In genomic region chr3:141682921-141683320, GRCh38 we compare ENCODE assay signal across 20 cellular contexts. TPM values are rescaled to one million over a fixed set of nuclear protein-coding genes. Genes with fewer than 3 reads are reported as not detected.
DNase-seq lines count a peak whose midpoint lies in the region; ATAC-seq and TF ChIP-seq lines count a peak whose summit lies in the region.
"Had no signal": no experiment of that assay in that cellular context is flagged by ENCODE, and none has a peak within 500 bp of the region (broad histone marks: within the 10 kb centered on the region; RNA-seq: fewer than 3 reads in every experiment).

No MANE protein-coding gene starts in this region.

- H3K23ac ChIP-seq in mesenchymal stem cell (ENCODE audit: low read length in 2 of 2) (no peak overlapping the region), neuronal stem cell (ENCODE audit: low read depth, low read length, poor library complexity) (no peak overlapping the region)

- H3K4ac ChIP-seq in mesenchymal stem cell (ENCODE audit: low read depth in 1 of 2, low read length in 2 of 2) (no peak overlapping the region), neuronal stem cell (ENCODE audit: low read length) (no peak overlapping the region)

- no peak overlapping the region for H4K91ac ChIP-seq in mesenchymal stem cell (ENCODE audit: low read length)
- H4K91ac ChIP-seq in neuronal stem cell (ENCODE audit: low read depth, low read length, poor library complexity): no peak overlapping the region

- H4K8ac ChIP-seq in mesenchymal stem cell (ENCODE audit: low read length) (no peak overlapping the region), neuronal stem cell (ENCODE audit: low read depth, low read length) (no peak overlapping the region)

- no peaks in the 10 kb centered on the region for H3K9me3 ChIP-seq in mesenchymal stem cell (ENCODE audit: control insufficient read depth, low read length)
- peaks cover 0 to 2% of the 10 kb centered on the region in 2 donors for H3K9me3 ChIP-seq in neuronal stem cell (replicated peaks in 1 of 2; ENCODE audit: control insufficient read depth in 2 of 2, insufficient read depth in 1 of 2, low read depth in 1 of 2, low read length in 2 of 2)
- H3K9me3 ChIP-seq: A549, Caco-2 had no signal

- H2BK120ac ChIP-seq in mesenchymal stem cell (ENCODE audit: low read depth, low read length) (no peak overlapping the region), neuronal stem cell (ENCODE audit: low read depth, low read length) (no peak overlapping the region)

- H3K14ac ChIP-seq in mesenchymal stem cell (ENCODE audit: low read length in 2 of 2) (no peak overlapping the region), neuronal stem cell (ENCODE audit: low read length) (no peak overlapping the region)

- H3K79me1 ChIP-seq in mesenchymal stem cell (replicated peaks; ENCODE audit: low read length, poor library complexity, severe bottlenecking) (no peaks in the 10 kb centered on the region), neuronal stem cell (ENCODE audit: low read depth, low read length) (no peaks in the 10 kb centered on the region)

- no peak overlapping the region for H3K18ac ChIP-seq in mesenchymal stem cell (ENCODE audit: low read depth in 1 of 2, low read length in 2 of 2)
- H3K18ac ChIP-seq in neuronal stem cell (ENCODE audit: low read length): no peak overlapping the region

- no peaks in the 10 kb centered on the region for H3K9me3 Mint-ChIP-seq in activated naive CD8-positive, alpha-beta T cell treated with anti-CD3 and anti-CD28 coated beads for 36 hours
- H3K9me3 Mint-ChIP-seq in activated naive CD8-positive, alpha-beta T cell treated with anti-CD3 and anti-CD28 coated beads, Interleukin-2, amount 50 U/mL, for 24 hours: no peaks in the 10 kb centered on the region
- H3K9me3 Mint-ChIP-seq in stimulated activated memory B cell treated with anti-CD40 and anti-IgM and Interleukin-4, amounts not matched to agents 10 μg/mL and 1 μg/mL and 100 μg/mL, for 72 hours: peaks cover 6% of the 10 kb centered on the region
- peaks cover 2% of the 10 kb centered on the region for H3K9me3 Mint-ChIP-seq in chondrocyte (ENCODE audit: low read depth)
- H3K9me3 Mint-ChIP-seq: CD4-positive, alpha-beta T cell; CD8-positive, alpha-beta T cell had no signal

- H2AFZ ChIP-seq in mesenchymal stem cell (ENCODE audit: low read depth, low read length) (no peak overlapping the region), neuronal stem cell (ENCODE audit: low read length) (no peak overlapping the region)

- H3K9ac ChIP-seq in mesenchymal stem cell (ENCODE audit: low read length) (no peak overlapping the region), neuronal stem cell (ENCODE audit: low read depth, low read length, poor library complexity) (no peak overlapping the region)
- H3K9ac ChIP-seq: BLaER1 treated with 17β-estradiol and CSF1 and Interleukin-3, amounts not matched to agents 10 nM and 100 nM had no signal

- no peak for TF ChIP-seq CTCF in chondrocyte (IDR thresholded peaks at IDR 0.05)

- H3K27ac Mint-ChIP-seq in activated naive CD8-positive, alpha-beta T cell treated with anti-CD3 and anti-CD28 coated beads for 36 hours: peak overlapping the region; percentile 27
- H3K27ac Mint-ChIP-seq in activated naive CD8-positive, alpha-beta T cell treated with anti-CD3 and anti-CD28 coated beads, Interleukin-2, amount 50 U/mL, for 24 hours: no peak overlapping the region
- no peak overlapping the region for H3K27ac Mint-ChIP-seq in stimulated activated memory B cell treated with anti-CD40 and anti-IgM and Interleukin-4, amounts not matched to agents 10 μg/mL and 1 μg/mL and 100 μg/mL, for 72 hours
- H3K27ac Mint-ChIP-seq in chondrocyte (ENCODE audit: unreplicated experiment): no peak overlapping the region
- H3K27ac Mint-ChIP-seq: B cell; CD4-positive, alpha-beta T cell; CD8-positive, alpha-beta T cell had no signal

- H2BK5ac ChIP-seq in mesenchymal stem cell (ENCODE audit: low read depth, low read length, poor library complexity, severe bottlenecking) (no peak overlapping the region), neuronal stem cell (ENCODE audit: low read length) (no peak overlapping the region)

- no peak for DNase-seq in activated naive CD8-positive, alpha-beta T cell treated with anti-CD3 and anti-CD28 coated beads for 36 hours
- DNase-seq in activated naive CD8-positive, alpha-beta T cell treated with anti-CD3 and anti-CD28 coated beads, Interleukin-2, amount 50 U/mL, for 24 hours: no peak
- DNase-seq in mesenchymal stem cell (no peak), neuronal stem cell (ENCODE audit: low spot score) (no peak), GM19238 (ENCODE audit: insufficient read length, low spot score) (no peak), chondrocyte (ENCODE audit: low spot score) (no peak)
- DNase-seq in activated CD8-positive, alpha-beta memory T cell treated with anti-CD3 and anti-CD28 coated beads for 24 hours: no peak
- DNase-seq: AML-193; Caco-2; Calu3; CD4-positive, alpha-beta T cell; CD8-positive, alpha-beta T cell; DMS79 treated with DMSO at 0.1 percent for 48 hours; GF-D8 had no signal

- 83% methylated on average over 4 of the region's 9 CpGs for WGBS in mesenchymal stem cell
- WGBS in neuronal stem cell (ENCODE audit: extremely low coverage in 2 of 2, insufficient read length in 2 of 2, insufficient replicate concordance in 1 of 2), 2 donors: no CpG with 5 or more reads among the region's 9 CpGs

- peaks cover 22% of the 10 kb centered on the region for H3K4me1 Mint-ChIP-seq in activated naive CD8-positive, alpha-beta T cell treated with anti-CD3 and anti-CD28 coated beads for 36 hours
- H3K4me1 Mint-ChIP-seq in activated naive CD8-positive, alpha-beta T cell treated with anti-CD3 and anti-CD28 coated beads, Interleukin-2, amount 50 U/mL, for 24 hours: peaks cover 22% of the 10 kb centered on the region
- H3K4me1 Mint-ChIP-seq in stimulated activated memory B cell treated with anti-CD40 and anti-IgM and Interleukin-4, amounts not matched to agents 10 μg/mL and 1 μg/mL and 100 μg/mL, for 72 hours: peaks cover 14% of the 10 kb centered on the region
- peaks cover 12% of the 10 kb centered on the region for H3K4me1 Mint-ChIP-seq in chondrocyte (ENCODE audit: low read depth)

- H2BK15ac ChIP-seq in mesenchymal stem cell (ENCODE audit: low read depth, poor library complexity, severe bottlenecking) (no peak overlapping the region), neuronal stem cell (ENCODE audit: low read length) (no peak overlapping the region)

- H3K36me3 ChIP-seq in mesenchymal stem cell (ENCODE audit: control insufficient read depth in 1 of 2, insufficient read depth in 2 of 2, low read depth in 1 of 2, low read length in 2 of 2): no peaks in the 10 kb centered on the region
- no peaks in the 10 kb centered on the region for H3K36me3 ChIP-seq in neuronal stem cell (replicated peaks in 1 of 2; ENCODE audit: control insufficient read depth in 2 of 2, insufficient read depth in 2 of 2, low read length in 2 of 2)
- H3K36me3 ChIP-seq: BLaER1 treated with 17β-estradiol and CSF1 and Interleukin-3, amounts not matched to agents 10 nM and 100 nM had no signal

- H2BK12ac ChIP-seq in mesenchymal stem cell (ENCODE audit: low read length in 2 of 2): no peak overlapping the region
- H2BK12ac ChIP-seq in neuronal stem cell (ENCODE audit: low read length): no peak overlapping the region

- no peak overlapping the region for H3K4me3 ChIP-seq in mesenchymal stem cell (ENCODE audit: insufficient read depth in 1 of 2, low read depth in 1 of 2, low read length in 2 of 2)
- H3K4me3 ChIP-seq in neuronal stem cell (ENCODE audit: low read length in 2 of 2): no peak overlapping the region
- H3K4me3 ChIP-seq: A549; BLaER1 treated with 17β-estradiol and CSF1 and Interleukin-3, amounts not matched to agents 10 nM and 100 nM had no signal

- H3K4me3 Mint-ChIP-seq in activated naive CD8-positive, alpha-beta T cell treated with anti-CD3 and anti-CD28 coated beads for 36 hours: no peak overlapping the region
- no peak overlapping the region for H3K4me3 Mint-ChIP-seq in activated naive CD8-positive, alpha-beta T cell treated with anti-CD3 and anti-CD28 coated beads, Interleukin-2, amount 50 U/mL, for 24 hours
- H3K4me3 Mint-ChIP-seq in stimulated activated memory B cell treated with anti-CD40 and anti-IgM and Interleukin-4, amounts not matched to agents 10 μg/mL and 1 μg/mL and 100 μg/mL, for 72 hours: no peak overlapping the region
- H3K4me3 Mint-ChIP-seq in chondrocyte (ENCODE audit: unreplicated experiment): no peak overlapping the region
- H3K4me3 Mint-ChIP-seq: B cell; CD4-positive, alpha-beta T cell; CD8-positive, alpha-beta T cell had no signal

- H3K4me1 ChIP-seq in mesenchymal stem cell (ENCODE audit: control insufficient read depth, insufficient read depth, low read depth, low read length) (peaks cover 7% of the 10 kb centered on the region), neuronal stem cell (ENCODE audit: control insufficient read depth in 2 of 2, insufficient read depth in 1 of 2, low read depth in 1 of 2, low read length in 2 of 2) (peaks cover 0 to 3% of the 10 kb centered on the region in 2 donors)
- H3K4me1 ChIP-seq: Caco-2 had no signal

- H3K27me3 ChIP-seq in mesenchymal stem cell (ENCODE audit: control insufficient read depth in 1 of 2, insufficient read depth in 1 of 2, low read length in 2 of 2): no peaks in the 10 kb centered on the region
- no peaks in the 10 kb centered on the region for H3K27me3 ChIP-seq in neuronal stem cell (ENCODE audit: control insufficient read depth in 3 of 3, insufficient read depth in 3 of 3, low read depth in 1 of 3, low read length in 3 of 3)
- H3K27me3 ChIP-seq: BLaER1 treated with 17β-estradiol and CSF1 and Interleukin-3, amounts not matched to agents 10 nM and 100 nM had no signal

- peak overlapping the region; percentile 6 for H2AK5ac ChIP-seq in mesenchymal stem cell (ENCODE audit: low read length, severe bottlenecking)
- peak overlapping the region; percentile 17 for H2AK5ac ChIP-seq in neuronal stem cell (ENCODE audit: low read depth, low read length)

- H3K27ac ChIP-seq in mesenchymal stem cell (ENCODE audit: low read length, poor library complexity, severe bottlenecking) (no peak overlapping the region), neuronal stem cell (replicated peaks; ENCODE audit: low read length) (no peak overlapping the region)
- H3K27ac ChIP-seq: 22Rv1; A549; BLaER1 treated with 17β-estradiol and CSF1 and Interleukin-3, amounts not matched to agents 10 nM and 100 nM; C4-2B had no signal

- H3K36me3 Mint-ChIP-seq in activated naive CD8-positive, alpha-beta T cell treated with anti-CD3 and anti-CD28 coated beads for 36 hours: no peaks in the 10 kb centered on the region
- no peaks in the 10 kb centered on the region for H3K36me3 Mint-ChIP-seq in activated naive CD8-positive, alpha-beta T cell treated with anti-CD3 and anti-CD28 coated beads, Interleukin-2, amount 50 U/mL, for 24 hours (ENCODE audit: low read depth)
- no peaks in the 10 kb centered on the region for H3K36me3 Mint-ChIP-seq in stimulated activated memory B cell treated with anti-CD40 and anti-IgM and Interleukin-4, amounts not matched to agents 10 μg/mL and 1 μg/mL and 100 μg/mL, for 72 hours
- H3K36me3 Mint-ChIP-seq in chondrocyte (ENCODE audit: low read depth): no peaks in the 10 kb centered on the region
- H3K36me3 Mint-ChIP-seq: CD8-positive, alpha-beta T cell had no signal

- ATAC-seq in activated naive CD8-positive, alpha-beta T cell treated with anti-CD3 and anti-CD28 coated beads, Interleukin-2, amount 50 U/mL, for 24 hours: no peak
- ATAC-seq in stimulated activated memory B cell treated with anti-CD40 and anti-IgM and Interleukin-4, amounts not matched to agents 10 μg/mL and 1 μg/mL and 100 μg/mL, for 72 hours: peak; percentile 47
- ATAC-seq: CD8-positive, alpha-beta T cell had no signal

- H3K4me2 ChIP-seq in mesenchymal stem cell (ENCODE audit: low read length, poor library complexity, severe bottlenecking): no peak overlapping the region
- H3K4me2 ChIP-seq in neuronal stem cell (ENCODE audit: insufficient read depth, low read length, poor library complexity, severe bottlenecking): no peak overlapping the region
- H3K4me2 ChIP-seq: A549 had no signal

- H3K27me3 Mint-ChIP-seq in activated naive CD8-positive, alpha-beta T cell treated with anti-CD3 and anti-CD28 coated beads for 36 hours: no peaks in the 10 kb centered on the region
- H3K27me3 Mint-ChIP-seq in activated naive CD8-positive, alpha-beta T cell treated with anti-CD3 and anti-CD28 coated beads, Interleukin-2, amount 50 U/mL, for 24 hours: no peaks in the 10 kb centered on the region
- no peaks in the 10 kb centered on the region for H3K27me3 Mint-ChIP-seq in stimulated activated memory B cell treated with anti-CD40 and anti-IgM and Interleukin-4, amounts not matched to agents 10 μg/mL and 1 μg/mL and 100 μg/mL, for 72 hours
- no peaks in the 10 kb centered on the region for H3K27me3 Mint-ChIP-seq in chondrocyte (ENCODE audit: low read depth)
- H3K27me3 Mint-ChIP-seq: B cell; CD4-positive, alpha-beta T cell had no signal

RNA-seq across cellular contexts. Expression of gene RNF7, which starts 55.2 kb away (rescaled TPM):
- 10 to 100 TPM; 67.1 to 69.1 TPM for total RNA-seq in activated naive CD8-positive, alpha-beta T cell treated with anti-CD3 and anti-CD28 coated beads for 36 hours
- polyA plus RNA-seq in mesenchymal stem cell (2013, experiment 1 of 2): 196 TPM
- polyA plus RNA-seq in mesenchymal stem cell (2013, experiment 2 of 2): 206 TPM
- 98.2 TPM for polyA plus RNA-seq in neuronal stem cell (2013, experiment 1 of 2)
- 98.2 TPM for polyA plus RNA-seq in neuronal stem cell (2013, experiment 2 of 2)
- total RNA-seq in chondrocyte: 104 to 105 TPM (median 104 TPM) in 3 replicates
